In the genomic region with DNA sequence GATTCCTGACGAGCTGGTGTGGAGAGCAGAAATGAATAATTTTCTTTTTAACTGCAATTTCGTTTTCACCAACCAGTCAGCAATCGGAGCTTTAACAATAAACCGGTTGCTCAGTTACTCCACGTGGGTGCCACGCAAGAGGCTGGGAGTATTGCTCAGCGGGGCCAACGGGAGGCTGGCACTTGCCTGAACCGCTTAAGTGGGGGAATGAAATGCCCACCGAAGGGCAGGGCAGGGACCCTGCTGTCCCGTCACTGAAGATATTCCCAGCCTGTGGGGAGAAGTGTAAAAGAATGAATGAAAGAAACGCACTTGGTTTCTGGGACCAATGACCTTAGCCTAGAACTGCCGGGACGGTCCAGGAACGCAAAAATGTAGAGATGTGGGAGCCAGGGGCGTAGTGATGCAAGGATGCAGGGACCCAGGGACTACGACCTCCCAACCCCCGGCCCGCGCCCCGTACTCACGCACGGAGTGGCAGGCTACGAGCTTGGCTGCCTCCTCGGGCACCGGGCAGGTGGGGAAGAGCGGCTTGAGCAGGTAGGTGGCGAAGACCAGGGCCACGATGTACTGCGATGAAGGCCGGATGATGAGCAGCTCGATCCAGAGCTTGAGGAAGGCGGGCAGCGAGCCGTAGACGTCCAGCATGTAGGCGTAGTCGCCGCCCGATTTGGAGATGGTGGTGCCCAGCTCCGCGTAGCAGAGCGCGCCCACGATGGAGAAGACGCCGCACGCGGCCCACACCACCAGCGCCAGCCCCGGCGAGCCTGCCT, we compare ENCODE assay signal across 7 cellular contexts.
DNase-seq lines count a peak whose midpoint lies in the region; ATAC-seq and TF ChIP-seq lines count a peak whose summit lies in the region.
"Not testable (repeated sequence)": the region's sequence is repeated elsewhere in the genome, so short reads cannot be mapped to it uniquely, and the experiment has no call there.

No MANE protein-coding gene starts in this region.

- 1% methylated on average over 15 of the region's 52 CpGs for WGBS in esophagus muscularis mucosa

- H4K20me1 ChIP-seq in SU-DHL-6 (ENCODE audit: low read depth, low read length), result not testable (repeated sequence)

- DNase-seq in activated naive CD8-positive, alpha-beta T cell treated with anti-CD3 and anti-CD28 coated beads for 36 hours; esophagus muscularis mucosa (ENCODE audit: extremely low spot score); memory B cell (ENCODE audit: low spot score in 2 of 2); skeletal muscle cell (ENCODE audit: low read depth): not testable (repeated sequence)

- not testable (repeated sequence) for H3K9me3 ChIP-seq in SU-DHL-6 (ENCODE audit: insufficient read depth, low read length); esophagus muscularis mucosa

- H3K27ac ChIP-seq in SU-DHL-6 (ENCODE audit: low read depth, low read length), result peak overlapping the region; percentile 86
- peak overlapping the region; percentile 86 to 98 (median 91) for H3K27ac ChIP-seq in esophagus muscularis mucosa (replicated peaks in 1 of 4)

- peaks cover 39% of the 10 kb centered on the region for H3K36me3 Mint-ChIP-seq in activated naive CD8-positive, alpha-beta T cell treated with anti-CD3 and anti-CD28 coated beads for 36 hours
- H3K36me3 Mint-ChIP-seq in memory B cell, result not testable (repeated sequence)

- not testable (repeated sequence) for H3K36me3 ChIP-seq in SU-DHL-6 (ENCODE audit: low read length); esophagus muscularis mucosa

- H3K27me3 Mint-ChIP-seq in activated naive CD8-positive, alpha-beta T cell treated with anti-CD3 and anti-CD28 coated beads for 36 hours; memory B cell: not testable (repeated sequence)

- H3K27me3 ChIP-seq in SU-DHL-6 (ENCODE audit: low read length); esophagus muscularis mucosa: not testable (repeated sequence)

- peak overlapping the region; percentile 81 for H3K4me2 ChIP-seq in SU-DHL-6 (ENCODE audit: low read depth, low read length, poor library complexity, severe bottlenecking)

- H3K9ac ChIP-seq in SU-DHL-6 (ENCODE audit: low read length), result peak overlapping the region; percentile 70

- not testable (repeated sequence) for TF ChIP-seq EP300 in esophagus muscularis mucosa (IDR thresholded peaks at IDR 0.05)

- peak overlapping the region; percentile 100 for H3K27ac Mint-ChIP-seq in activated naive CD8-positive, alpha-beta T cell treated with anti-CD3 and anti-CD28 coated beads for 36 hours
- H3K27ac Mint-ChIP-seq in memory B cell, result peak overlapping the region; percentile 98

- peaks cover 13% of the 10 kb centered on the region for H3F3A ChIP-seq in SU-DHL-6 (ENCODE audit: insufficient read depth)

- H2AFZ ChIP-seq in SU-DHL-6 (ENCODE audit: low read depth, low read length, severe bottlenecking), result not testable (repeated sequence)

- in situ Hi-C loops in GM18951 (cut with MboI; ENCODE audit: low sequenced_read_pairs, unreplicated experiment), result not testable (repeated sequence)

- intact Hi-C loops in esophagus muscularis mucosa (cut with DNase I), result not testable (repeated sequence)

- TF ChIP-seq POLR2A in GM18951 (IDR thresholded peaks at IDR 0.05; ENCODE audit: extremely low read depth, insufficient read depth, insufficient read length), result peak; percentile 15
- not testable (repeated sequence) for TF ChIP-seq POLR2A in esophagus muscularis mucosa (IDR thresholded peaks at IDR 0.05; ENCODE audit: low read depth)

- TF ChIP-seq CTCF in SU-DHL-6 (IDR thresholded peaks at IDR 0.05; ENCODE audit: insufficient read depth, low read length, poor library complexity, severe bottlenecking); esophagus muscularis mucosa (IDR thresholded peaks at IDR 0.05): not testable (repeated sequence)

- H3K4me3 ChIP-seq in SU-DHL-6 (ENCODE audit: insufficient read depth, low read length, poor library complexity, severe bottlenecking) (peak overlapping the region; percentile 87), esophagus muscularis mucosa (peak overlapping the region; percentile 74 to 79 (median 76)), skeletal muscle cell (ENCODE audit: low read depth, low read length) (peak overlapping the region; percentile 66)

- H3K4me1 Mint-ChIP-seq in activated naive CD8-positive, alpha-beta T cell treated with anti-CD3 and anti-CD28 coated beads for 36 hours, result peaks cover 25% of the 10 kb centered on the region
- peaks cover 23% of the 10 kb centered on the region for H3K4me1 Mint-ChIP-seq in memory B cell

- peaks cover 37% of the 10 kb centered on the region for H3K79me2 ChIP-seq in SU-DHL-6 (ENCODE audit: insufficient read depth, low read length)

- H3K9me3 Mint-ChIP-seq in activated naive CD8-positive, alpha-beta T cell treated with anti-CD3 and anti-CD28 coated beads for 36 hours; memory B cell: not testable (repeated sequence)

- ATAC-seq in HG03432 (IDR thresholded peaks at IDR 0.05; ENCODE audit: unreplicated experiment) (peak; percentile 5), memory B cell (ENCODE audit: low read depth) (peak; percentile 2)

- not testable (repeated sequence) for H3K9me2 ChIP-seq in SU-DHL-6 (replicated peaks; ENCODE audit: insufficient read depth, low read length)

- H3K4me3 Mint-ChIP-seq in activated naive CD8-positive, alpha-beta T cell treated with anti-CD3 and anti-CD28 coated beads for 36 hours, result peak overlapping the region; percentile 98
- H3K4me3 Mint-ChIP-seq in memory B cell, result peak overlapping the region; percentile 94

- peaks cover 32 to 59% (median 45%) of the 10 kb centered on the region in 4 donors for H3K4me1 ChIP-seq in esophagus muscularis mucosa
